16 cellular contexts compared by ENCODE assay signal in genomic region chr22:20940178-20940790, GRCh38. TPM values are rescaled to one million over a fixed set of nuclear protein-coding genes. Genes with fewer than 3 reads are reported as not detected.
DNase-seq lines count a peak whose midpoint lies in the region; ATAC-seq and TF ChIP-seq lines count a peak whose summit lies in the region.
"Had no signal": no experiment of that assay in that cellular context is flagged by ENCODE, and none has a peak within 500 bp of the region (broad histone marks: within the 10 kb centered on the region; RNA-seq: fewer than 3 reads in every experiment).

No MANE protein-coding gene starts in this region.

- peaks cover 51 to 91% (median 67%) of the 10 kb centered on the region in 4 donors for H3K4me1 Mint-ChIP-seq in CD4-positive, CD25-positive, alpha-beta regulatory T cell
- peaks cover 85% of the 10 kb centered on the region for H3K4me1 Mint-ChIP-seq in central memory CD8-positive, alpha-beta T cell

- H3K4me3 Mint-ChIP-seq in CD4-positive, CD25-positive, alpha-beta regulatory T cell: peak overlapping the region; percentile 23 to 67 (median 57)
- peak overlapping the region; percentile 58 for H3K4me3 Mint-ChIP-seq in central memory CD8-positive, alpha-beta T cell
- H3K4me3 Mint-ChIP-seq: activated CD4-positive, alpha-beta T cell treated with anti-CD3 and anti-CD28 coated beads, Interleukin-2, amount 10 ng/mL, durations not matched to agents 7 days and 5 days; naive B cell; stimulated activated effector memory CD8-positive, alpha-beta T cell treated with anti-CD3 and anti-CD28 coated beads, Interleukin-12 subunit alpha, Interleukin-12 subunit beta, amount 100 ng/mL, for 72 hours had no signal

- H3K27ac Mint-ChIP-seq in CD4-positive, CD25-positive, alpha-beta regulatory T cell: peak overlapping the region in 2 of 3 donors; percentile 4 to 75
- peak overlapping the region; percentile 81 for H3K27ac Mint-ChIP-seq in central memory CD8-positive, alpha-beta T cell (ENCODE audit: low read depth)
- H3K27ac Mint-ChIP-seq: activated CD4-positive, alpha-beta T cell treated with anti-CD3 and anti-CD28 coated beads, Interleukin-2, amount 10 ng/mL, durations not matched to agents 7 days and 5 days; stimulated activated effector memory CD8-positive, alpha-beta T cell treated with anti-CD3 and anti-CD28 coated beads, Interleukin-12 subunit alpha, Interleukin-12 subunit beta, amount 100 ng/mL, for 72 hours had no signal

- no peak for DNase-seq in CD4-positive, CD25-positive, alpha-beta regulatory T cell
- DNase-seq in NCI-H1694 (lab: John Stamatoyannopoulos, UW) (peak; percentile 33), myocyte (ENCODE audit: low read depth) (peak; percentile 18), Right ventricle myocardium inferior (ENCODE audit: missing footprints) (no peak), ascending aorta (ENCODE audit: low spot score in 2 of 2) (no peak)
- no peak for DNase-seq in central memory CD8-positive, alpha-beta T cell (ENCODE audit: low spot score in 2 of 2)
- DNase-seq in stimulated activated CD4-positive, alpha-beta T cell treated with anti-CD3 and anti-CD28 coated beads, Interleukin-4, amount 100 ng/mL, for 24 hours: no peak
- no peak for DNase-seq in NK-92 treated with Interleukin-12 subunit alpha and Interleukin-12 subunit beta, amount 100 ng/mL, for 24 hours (lab: John Stamatoyannopoulos, UW)
- DNase-seq: activated CD4-positive, alpha-beta T cell treated with anti-CD3 and anti-CD28 coated beads, Interleukin-2, amount 10 ng/mL, durations not matched to agents 7 days and 5 days; body of pancreas; COR-L47; heart right ventricle; left cardiac atrium; naive B cell; stimulated activated CD4-positive, alpha-beta T cell treated with anti-CD3 and anti-CD28 coated beads, Interleukin-4, amount 100 ng/mL, for 1 hour had no signal

- H3K4me3 ChIP-seq in CD4-positive, CD25-positive, alpha-beta regulatory T cell (ENCODE audit: low read depth, low read length): peak overlapping the region; percentile 16
- no peak overlapping the region for H3K4me3 ChIP-seq in ascending aorta
- H3K4me3 ChIP-seq: body of pancreas, heart right ventricle had no signal

- H3K27ac ChIP-seq in CD4-positive, CD25-positive, alpha-beta regulatory T cell (ENCODE audit: insufficient read depth, low read length, poor library complexity, severe bottlenecking): no peak overlapping the region
- H3K27ac ChIP-seq in ascending aorta: no peak overlapping the region
- H3K27ac ChIP-seq: body of pancreas had no signal

- H3K36me3 Mint-ChIP-seq in CD4-positive, CD25-positive, alpha-beta regulatory T cell: peaks cover 40% of the 10 kb centered on the region
- H3K36me3 Mint-ChIP-seq in central memory CD8-positive, alpha-beta T cell (ENCODE audit: insufficient read depth): peaks cover 33% of the 10 kb centered on the region

- H3K9me3 ChIP-seq in CD4-positive, CD25-positive, alpha-beta regulatory T cell (ENCODE audit: control insufficient read depth in 2 of 2, low read length in 2 of 2): no peaks in the 10 kb centered on the region
- H3K9me3 ChIP-seq in ascending aorta: no peaks in the 10 kb centered on the region
- H3K9me3 ChIP-seq: body of pancreas, heart right ventricle had no signal

- H3K27me3 ChIP-seq in CD4-positive, CD25-positive, alpha-beta regulatory T cell (ENCODE audit: control insufficient read depth, insufficient read depth, low read length): no peaks in the 10 kb centered on the region
- H3K27me3 ChIP-seq in ascending aorta: no peaks in the 10 kb centered on the region
- H3K27me3 ChIP-seq: body of pancreas, heart right ventricle had no signal

- H3K4me1 ChIP-seq in CD4-positive, CD25-positive, alpha-beta regulatory T cell (ENCODE audit: control insufficient read depth, insufficient read depth, low read length, poor library complexity, severe bottlenecking): peaks cover 67% of the 10 kb centered on the region
- peaks cover 5 to 26% of the 10 kb centered on the region in 2 donors for H3K4me1 ChIP-seq in ascending aorta

- intact Hi-C loops in Right ventricle myocardium inferior (cut with DNase I): no loop called here
- intact Hi-C loops in ascending aorta (cut with DNase I): no loop called here

- H3K9me3 Mint-ChIP-seq in CD4-positive, CD25-positive, alpha-beta regulatory T cell: no peaks in the 10 kb centered on the region
- H3K9me3 Mint-ChIP-seq in central memory CD8-positive, alpha-beta T cell: no peaks in the 10 kb centered on the region
- H3K9me3 Mint-ChIP-seq: activated CD4-positive, alpha-beta T cell treated with anti-CD3 and anti-CD28 coated beads, Interleukin-2, amount 10 ng/mL, durations not matched to agents 7 days and 5 days; naive B cell; stimulated activated effector memory CD8-positive, alpha-beta T cell treated with anti-CD3 and anti-CD28 coated beads, Interleukin-12 subunit alpha, Interleukin-12 subunit beta, amount 100 ng/mL, for 72 hours had no signal

- no peak for TF ChIP-seq CTCF in ascending aorta (IDR thresholded peaks at IDR 0.05)

- H3K36me3 ChIP-seq in CD4-positive, CD25-positive, alpha-beta regulatory T cell (ENCODE audit: control insufficient read depth, insufficient read depth, low read length): peaks cover 23% of the 10 kb centered on the region
- peaks cover 12 to 20% of the 10 kb centered on the region in 2 donors for H3K36me3 ChIP-seq in ascending aorta

- no peaks in the 10 kb centered on the region for H3K27me3 Mint-ChIP-seq in CD4-positive, CD25-positive, alpha-beta regulatory T cell
- H3K27me3 Mint-ChIP-seq in central memory CD8-positive, alpha-beta T cell: no peaks in the 10 kb centered on the region
- H3K27me3 Mint-ChIP-seq: activated CD4-positive, alpha-beta T cell treated with anti-CD3 and anti-CD28 coated beads, Interleukin-2, amount 10 ng/mL, durations not matched to agents 7 days and 5 days; naive B cell had no signal

- no peak for ATAC-seq in CD4-positive, CD25-positive, alpha-beta regulatory T cell (ENCODE audit: low read depth in 2 of 2)
- no peak for ATAC-seq in central memory CD8-positive, alpha-beta T cell (replicated peaks; ENCODE audit: extremely low read depth, poor library complexity, severe bottlenecking)
- ATAC-seq in Right ventricle myocardium inferior: no peak
- ATAC-seq: body of pancreas; heart right ventricle; left cardiac atrium; stimulated activated effector memory CD8-positive, alpha-beta T cell treated with anti-CD3 and anti-CD28 coated beads, Interleukin-12 subunit alpha, Interleukin-12 subunit beta, amount 100 ng/mL, for 72 hours had no signal

RNA-seq across cellular contexts. Expression of gene CRKL, which starts 23.1 kb away (rescaled TPM):
- 49.5 TPM for total RNA-seq in CD4-positive, CD25-positive, alpha-beta regulatory T cell
- polyA plus RNA-seq in CD4-positive, CD25-positive, alpha-beta regulatory T cell: 10 to 100 TPM; 41.7 to 61.4 (median 57.0) TPM
- 48.5 and 52.6 TPM in 2 replicates for total RNA-seq in myocyte
- polyA plus RNA-seq in myocyte (2012): 25.3 TPM
- 52.6 TPM for total RNA-seq in Right ventricle myocardium inferior
- total RNA-seq in ascending aorta: 21.2 TPM

RNA-seq across cellular contexts. Expression of gene AIFM3, which starts 26.8 kb away (rescaled TPM):
- 0.49 TPM for total RNA-seq in CD4-positive, CD25-positive, alpha-beta regulatory T cell
- polyA plus RNA-seq in CD4-positive, CD25-positive, alpha-beta regulatory T cell: not detected
- 0.13 TPM in 1 of 2 replicates, not detected in the other for total RNA-seq in myocyte
- 0.18 TPM for polyA plus RNA-seq in myocyte (2012)
- total RNA-seq in Right ventricle myocardium inferior: 0.65 TPM
- not detected for total RNA-seq in ascending aorta

RNA-seq across cellular contexts. Expression of gene LZTR1, which starts 41.8 kb away (rescaled TPM):
- 69.4 TPM for total RNA-seq in CD4-positive, CD25-positive, alpha-beta regulatory T cell
- polyA plus RNA-seq in CD4-positive, CD25-positive, alpha-beta regulatory T cell: 10 to 100 TPM in 3 of 4 donors, 1 to 10 TPM in 1; 9.6 to 12.1 (median 11.7) TPM
- 51.8 and 54.3 TPM in 2 replicates for total RNA-seq in myocyte
- polyA plus RNA-seq in myocyte (2012): 57.2 TPM
- 24.3 TPM for total RNA-seq in Right ventricle myocardium inferior
- 72.8 TPM for total RNA-seq in ascending aorta

Comparison
In these comparisons a context has a peak if more than half of its experiments do, and no peak if none do; other contexts are left out.
1. DNase-seq: peak in NCI-H1694 (single experiment) and myocyte (single experiment); none in CD4-positive, CD25-positive, alpha-beta regulatory T cell (0 of 3), central memory CD8-positive, alpha-beta T cell (0 of 2), stimulated activated CD4-positive, alpha-beta T cell treated with anti-CD3 and anti-CD28 coated beads, Interleukin-4, amount 100 ng/mL, for 24 hours (single experiment), NK-92 treated with Interleukin-12 subunit alpha and Interleukin-12 subunit beta, amount 100 ng/mL, for 24 hours (single experiment), Right ventricle myocardium inferior (single experiment) and ascending aorta (0 of 2).